11 cellular contexts compared by ENCODE assay signal in the genomic region with DNA sequence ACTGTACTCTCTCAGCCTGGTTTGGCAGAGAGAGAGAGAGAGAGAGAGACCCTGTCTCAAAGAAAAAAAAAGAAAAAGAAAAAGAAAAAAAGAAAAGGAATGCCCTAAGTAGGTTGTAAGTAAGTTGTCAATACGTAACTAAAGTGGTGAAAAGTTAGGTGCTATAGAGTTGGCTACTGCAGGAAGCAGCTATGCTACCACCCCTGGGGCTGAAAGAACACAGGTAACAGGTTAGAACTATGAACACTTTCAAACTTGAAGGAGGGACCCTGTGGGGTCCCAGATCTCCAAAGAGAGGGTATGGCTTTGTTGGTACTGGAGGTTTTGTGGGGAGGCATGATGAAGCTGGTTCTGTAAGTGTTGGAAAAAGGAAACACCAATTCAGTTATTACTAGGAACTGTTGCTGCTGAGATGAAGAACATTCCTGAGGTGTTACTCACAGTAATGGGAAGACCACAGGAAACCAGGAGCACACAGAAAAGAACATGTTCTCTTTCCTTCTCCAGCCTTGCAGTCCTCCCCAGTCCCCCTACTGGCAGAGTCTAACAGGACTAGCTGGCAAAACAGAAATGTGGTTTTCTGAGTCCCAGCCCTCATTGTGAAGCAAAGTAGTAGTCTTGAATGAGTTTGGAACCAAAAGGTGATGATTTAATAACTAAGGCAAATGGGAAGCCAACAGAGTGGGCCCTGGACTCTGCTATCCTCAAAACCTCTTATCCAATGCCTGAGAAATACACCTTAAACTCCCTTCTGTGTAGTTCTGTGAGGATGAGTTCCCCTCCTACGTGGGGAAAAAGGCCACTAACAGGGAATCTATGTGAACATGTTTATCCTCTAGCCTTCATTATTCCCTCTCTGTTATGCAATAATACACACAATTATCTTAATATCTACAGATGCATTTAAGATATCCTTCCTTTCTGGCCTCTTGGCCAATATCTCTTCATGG.
DNase-seq lines count a peak whose midpoint lies in the region; ATAC-seq, FAIRE-seq and TF ChIP-seq lines count a peak whose summit lies in the region.
"Had no signal": no experiment of that assay in that cellular context is flagged by ENCODE, and none has a peak within 500 bp of the region (broad histone marks: within the 10 kb centered on the region; RNA-seq: fewer than 3 reads in every experiment).

No MANE protein-coding gene starts in this region.

- H3K36me3 ChIP-seq in Caco-2 (ENCODE audit: control insufficient read depth, insufficient read depth, low read length): no peaks in the 10 kb centered on the region
- no peaks in the 10 kb centered on the region for H3K36me3 ChIP-seq in astrocyte (ENCODE audit: insufficient read depth, low read length)

- peak; percentile 68 to 70 for TF ChIP-seq CTCF in Caco-2 (IDR thresholded peaks at IDR 0.05; ENCODE audit: insufficient read depth in 1 of 2, low read depth in 1 of 2, low read length in 1 of 2, severe bottlenecking in 1 of 2, unreplicated experiment in 1 of 2)
- TF ChIP-seq CTCF in astrocyte (IDR thresholded peaks at IDR 0.05; ENCODE audit: insufficient read depth, low read depth, low read length): peak; percentile 93

- POLR2A ChIA-PET in Caco-2 (lab: Charles Lee): no interaction called here
- POLR2A ChIA-PET in activated CD8-positive, alpha-beta T cell treated with anti-CD3 and anti-CD28 coated beads, Interleukin-2, amount 10 ng/mL, durations not matched to agents 7 days and 5 days (lab: Charles Lee): interaction anchor here (0.6 kb wide), 1 partner anchor 65 kb away, joined by 3 read pairs; no protein-coding TSS in a partner anchor

- CTCF ChIA-PET in Caco-2 (lab: Charles Lee): interaction anchor here (0.6 to 0.8 kb wide), 3 partner anchors 8 to 500 kb away, joined by 3 to 4 read pairs (median 3); partner anchors contain the start of gene DYNC2H1
- CTCF ChIA-PET in activated CD8-positive, alpha-beta T cell treated with anti-CD3 and anti-CD28 coated beads, Interleukin-2, amount 10 ng/mL, durations not matched to agents 7 days and 5 days (lab: Charles Lee): no interaction called here
- CTCF ChIA-PET in activated CD8-positive, alpha-beta memory T cell treated with anti-CD3 and anti-CD28 coated beads, Interleukin-2, amount 10 ng/mL, durations not matched to agents 7 days and 5 days (lab: Charles Lee): no interaction called here

- intact Hi-C loops in Caco-2 (cut with micrococcal nuclease; ENCODE audit: unreplicated experiment): loop anchor here (2.0 to 10.0 kb wide), 2 partner anchors 353 to 575 kb away; no protein-coding TSS in a partner anchor

- BruUV-seq in Caco-2 (replicated peaks; lab: Mats Ljungman, UMichigan): no TSS peak

- H3K4me3 Mint-ChIP-seq in Caco-2 (ENCODE audit: unreplicated experiment) (no peak overlapping the region), astrocyte (ENCODE audit: unreplicated experiment) (peak overlapping the region; percentile 40)
- H3K4me3 Mint-ChIP-seq in activated CD8-positive, alpha-beta T cell treated with anti-CD3 and anti-CD28 coated beads, Interleukin-2, amount 10 ng/mL, durations not matched to agents 7 days and 5 days: no peak overlapping the region
- H3K4me3 Mint-ChIP-seq in activated CD8-positive, alpha-beta memory T cell treated with anti-CD3 and anti-CD28 coated beads, Interleukin-2, amount 10 ng/mL, durations not matched to agents 7 days and 5 days: no peak overlapping the region
- H3K4me3 Mint-ChIP-seq: natural killer cell treated with Interleukin-12 subunit alpha and Interleukin-12 subunit beta and Interleukin-15 and Interleukin-18, amount 100 ng/mL, for 72 hours had no signal

- H3K27me3 ChIP-seq in Caco-2 (replicated peaks; ENCODE audit: control insufficient read depth, insufficient read depth, low read length) (no peaks in the 10 kb centered on the region), astrocyte (ENCODE audit: insufficient read depth, low read length) (no peaks in the 10 kb centered on the region)
- H3K27me3 ChIP-seq: body of pancreas had no signal

- H3K79me2 ChIP-seq in astrocyte (ENCODE audit: insufficient read depth, low read length): no peaks in the 10 kb centered on the region

- peak; percentile 50 to 61 for DNase-seq in Caco-2
- DNase-seq in HT-29 (ENCODE audit: low spot score): peak; percentile 87
- peak; percentile 97 for DNase-seq in astrocyte (ENCODE audit: low read depth)
- peak; percentile 97 for DNase-seq in kidney tubule cell (ENCODE audit: low spot score)
- DNase-seq in activated CD8-positive, alpha-beta T cell treated with anti-CD3 and anti-CD28 coated beads, Interleukin-2, amount 10 ng/mL, durations not matched to agents 7 days and 5 days: no peak
- DNase-seq in stimulated activated CD4-positive, alpha-beta T cell treated with anti-CD3 and anti-CD28 coated beads, Interleukin-4, amount 100 ng/mL, for 4 hours: no peak
- no peak for DNase-seq in activated CD8-positive, alpha-beta memory T cell treated with anti-CD3 and anti-CD28 coated beads, Interleukin-2, amount 10 ng/mL, durations not matched to agents 7 days and 5 days
- no peak for DNase-seq in SK-N-DZ (ENCODE audit: low spot score)

- no peaks in the 10 kb centered on the region for H3K4me1 ChIP-seq in Caco-2
- peaks cover 12% of the 10 kb centered on the region for H3K4me1 ChIP-seq in astrocyte (ENCODE audit: insufficient read depth, low read length)
- H3K4me1 ChIP-seq: body of pancreas had no signal

- peak overlapping the region; percentile 72 for H3K4me2 ChIP-seq in astrocyte (ENCODE audit: low read length)

- H3K27me3 Mint-ChIP-seq in Caco-2 (ENCODE audit: insufficient read depth, unreplicated experiment): peaks cover 4% of the 10 kb centered on the region
- H3K27me3 Mint-ChIP-seq in astrocyte (ENCODE audit: low read depth, unreplicated experiment): no peaks in the 10 kb centered on the region
- peaks cover 6% of the 10 kb centered on the region for H3K27me3 Mint-ChIP-seq in activated CD8-positive, alpha-beta T cell treated with anti-CD3 and anti-CD28 coated beads, Interleukin-2, amount 10 ng/mL, durations not matched to agents 7 days and 5 days (ENCODE audit: low read depth)
- H3K27me3 Mint-ChIP-seq in activated CD8-positive, alpha-beta memory T cell treated with anti-CD3 and anti-CD28 coated beads, Interleukin-2, amount 10 ng/mL, durations not matched to agents 7 days and 5 days: peaks cover 4% of the 10 kb centered on the region

- H3K4me3 ChIP-seq in Caco-2 (ENCODE audit: low read depth, low read length) (no peak overlapping the region), astrocyte (ENCODE audit: insufficient read depth, low read depth, low read length) (no peak overlapping the region)
- H3K4me3 ChIP-seq: body of pancreas had no signal

- no peaks in the 10 kb centered on the region for H3K9me3 Mint-ChIP-seq in Caco-2 (ENCODE audit: unreplicated experiment)
- peaks cover 6% of the 10 kb centered on the region for H3K9me3 Mint-ChIP-seq in astrocyte (ENCODE audit: unreplicated experiment)
- no peaks in the 10 kb centered on the region for H3K9me3 Mint-ChIP-seq in activated CD8-positive, alpha-beta T cell treated with anti-CD3 and anti-CD28 coated beads, Interleukin-2, amount 10 ng/mL, durations not matched to agents 7 days and 5 days (ENCODE audit: insufficient read depth)
- H3K9me3 Mint-ChIP-seq in activated CD8-positive, alpha-beta memory T cell treated with anti-CD3 and anti-CD28 coated beads, Interleukin-2, amount 10 ng/mL, durations not matched to agents 7 days and 5 days (ENCODE audit: low read depth): no peaks in the 10 kb centered on the region

- H3K36me3 Mint-ChIP-seq in Caco-2 (ENCODE audit: insufficient read depth, unreplicated experiment): no peaks in the 10 kb centered on the region
- no peaks in the 10 kb centered on the region for H3K36me3 Mint-ChIP-seq in astrocyte (ENCODE audit: low read depth, unreplicated experiment)
- H3K36me3 Mint-ChIP-seq in activated CD8-positive, alpha-beta T cell treated with anti-CD3 and anti-CD28 coated beads, Interleukin-2, amount 10 ng/mL, durations not matched to agents 7 days and 5 days (ENCODE audit: low read depth): no peaks in the 10 kb centered on the region
- H3K36me3 Mint-ChIP-seq in activated CD8-positive, alpha-beta memory T cell treated with anti-CD3 and anti-CD28 coated beads, Interleukin-2, amount 10 ng/mL, durations not matched to agents 7 days and 5 days: no peaks in the 10 kb centered on the region
- H3K36me3 Mint-ChIP-seq: natural killer cell treated with Interleukin-12 subunit alpha and Interleukin-12 subunit beta and Interleukin-15 and Interleukin-18, amount 100 ng/mL, for 72 hours had no signal

- no peaks in the 10 kb centered on the region for H4K20me1 ChIP-seq in astrocyte (ENCODE audit: insufficient read depth, low read length)

- peak overlapping the region; percentile 8 for H3K9ac ChIP-seq in astrocyte (ENCODE audit: low read length)

- peaks cover 7% of the 10 kb centered on the region for H3K4me1 Mint-ChIP-seq in Caco-2 (ENCODE audit: low read depth, unreplicated experiment)
- H3K4me1 Mint-ChIP-seq in astrocyte (ENCODE audit: low read depth, unreplicated experiment): peaks cover 13% of the 10 kb centered on the region
- no peaks in the 10 kb centered on the region for H3K4me1 Mint-ChIP-seq in activated CD8-positive, alpha-beta T cell treated with anti-CD3 and anti-CD28 coated beads, Interleukin-2, amount 10 ng/mL, durations not matched to agents 7 days and 5 days (ENCODE audit: low read depth)
- H3K4me1 Mint-ChIP-seq in activated CD8-positive, alpha-beta memory T cell treated with anti-CD3 and anti-CD28 coated beads, Interleukin-2, amount 10 ng/mL, durations not matched to agents 7 days and 5 days: no peaks in the 10 kb centered on the region

- peaks cover 4% of the 10 kb centered on the region; the same call in 1 of the 2 replicates for H3K9me3 ChIP-seq in Caco-2
- no peaks in the 10 kb centered on the region for H3K9me3 ChIP-seq in astrocyte (ENCODE audit: insufficient read depth, low read depth, low read length)
- H3K9me3 ChIP-seq: body of pancreas had no signal

- H3K27ac ChIP-seq in astrocyte (ENCODE audit: low read depth, low read length): peak overlapping the region; percentile 71
- H3K27ac ChIP-seq: body of pancreas had no signal

- peak; percentile 100 for FAIRE-seq in astrocyte (lab: Jason Lieb, UNC)
- FAIRE-seq: GM18507 had no signal

- H2AFZ ChIP-seq in astrocyte (ENCODE audit: low read depth, low read length): peak overlapping the region; percentile 55

- peak overlapping the region; percentile 34 for H3K27ac Mint-ChIP-seq in Caco-2 (ENCODE audit: unreplicated experiment)
- H3K27ac Mint-ChIP-seq in astrocyte (ENCODE audit: unreplicated experiment): peak overlapping the region; percentile 95
- no peak overlapping the region for H3K27ac Mint-ChIP-seq in activated CD8-positive, alpha-beta T cell treated with anti-CD3 and anti-CD28 coated beads, Interleukin-2, amount 10 ng/mL, durations not matched to agents 7 days and 5 days
- H3K27ac Mint-ChIP-seq in activated CD8-positive, alpha-beta memory T cell treated with anti-CD3 and anti-CD28 coated beads, Interleukin-2, amount 10 ng/mL, durations not matched to agents 7 days and 5 days: no peak overlapping the region
- H3K27ac Mint-ChIP-seq: natural killer cell treated with Interleukin-12 subunit alpha and Interleukin-12 subunit beta and Interleukin-15 and Interleukin-18, amount 100 ng/mL, for 72 hours had no signal

- no peak for ATAC-seq in activated CD8-positive, alpha-beta T cell treated with anti-CD3 and anti-CD28 coated beads, Interleukin-2, amount 10 ng/mL, durations not matched to agents 7 days and 5 days
- no peak for ATAC-seq in activated CD8-positive, alpha-beta memory T cell treated with anti-CD3 and anti-CD28 coated beads, Interleukin-2, amount 10 ng/mL, durations not matched to agents 7 days and 5 days
- ATAC-seq: body of pancreas; natural killer cell treated with Interleukin-12 subunit alpha and Interleukin-12 subunit beta and Interleukin-15 and Interleukin-18, amount 100 ng/mL, for 72 hours had no signal

Comparison
In these comparisons a context has a peak if more than half of its experiments do, and no peak if none do; other contexts are left out.
1. DNase-seq: peak in Caco-2 (2 of 2), HT-29 (single experiment), astrocyte (single experiment) and kidney tubule cell (single experiment); none in activated CD8-positive, alpha-beta T cell treated with anti-CD3 and anti-CD28 coated beads, Interleukin-2, amount 10 ng/mL, durations not matched to agents 7 days and 5 days (single experiment), stimulated activated CD4-positive, alpha-beta T cell treated with anti-CD3 and anti-CD28 coated beads, Interleukin-4, amount 100 ng/mL, for 4 hours (0 of 2), activated CD8-positive, alpha-beta memory T cell treated with anti-CD3 and anti-CD28 coated beads, Interleukin-2, amount 10 ng/mL, durations not matched to agents 7 days and 5 days (single experiment) and SK-N-DZ (single experiment).
2. H3K27ac Mint-ChIP-seq: peak in Caco-2 (single experiment) and astrocyte (single experiment); none in activated CD8-positive, alpha-beta T cell treated with anti-CD3 and anti-CD28 coated beads, Interleukin-2, amount 10 ng/mL, durations not matched to agents 7 days and 5 days (single experiment) and activated CD8-positive, alpha-beta memory T cell treated with anti-CD3 and anti-CD28 coated beads, Interleukin-2, amount 10 ng/mL, durations not matched to agents 7 days and 5 days (single experiment).